11 cellular contexts compared by ENCODE assay signal in the genomic region with DNA sequence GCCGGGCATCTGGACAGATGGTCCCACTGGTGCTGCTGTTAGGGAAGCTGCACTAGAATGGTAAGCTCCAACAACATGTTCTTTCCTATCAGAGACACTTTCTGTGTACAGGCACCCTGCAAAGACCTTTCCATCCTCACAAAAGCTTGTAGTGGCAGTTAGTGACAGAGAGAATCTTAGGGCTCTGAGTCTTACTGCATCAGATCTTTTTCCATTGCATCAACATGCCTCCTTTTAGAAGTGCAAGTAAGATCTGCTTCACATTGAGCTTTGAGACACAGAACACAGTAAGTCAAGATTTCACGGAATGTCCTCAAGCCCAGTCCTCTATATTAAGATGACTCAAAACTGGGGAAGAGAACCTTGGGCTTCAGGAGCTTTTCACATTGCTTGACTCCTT. TPM values are rescaled to one million over a fixed set of nuclear protein-coding genes. Genes with fewer than 3 reads are reported as not detected.
A peak's percentile ranks its signal among the peaks of the same experiment; 100 is the strongest.
DNase-seq lines count a peak whose midpoint lies in the region; ATAC-seq and TF ChIP-seq lines count a peak whose summit lies in the region.
"Had no signal": no experiment of that assay in that cellular context is flagged by ENCODE, and none has a peak within 500 bp of the region (broad histone marks: within the 10 kb centered on the region; RNA-seq: fewer than 3 reads in every experiment).

No MANE protein-coding gene starts in this region.

- no peak overlapping the region for H3K4me2 ChIP-seq in PC-3 (ENCODE audit: low read length)

- no peaks in the 10 kb centered on the region for H3K27me3 Mint-ChIP-seq in activated naive CD4-positive, alpha-beta T cell treated with anti-CD3 and anti-CD28 coated beads, Interleukin-2, amount 50 U/mL, for 24 hours
- H3K27me3 Mint-ChIP-seq in activated CD8-positive, alpha-beta T cell treated with anti-CD3 and anti-CD28 coated beads for 36 hours = no peaks in the 10 kb centered on the region

- H3K9me3 ChIP-seq in upper lobe of right lung (no peaks in the 10 kb centered on the region), PC-3 (ENCODE audit: low read length) (no peaks in the 10 kb centered on the region)

- H3K27ac Mint-ChIP-seq in activated naive CD4-positive, alpha-beta T cell treated with anti-CD3 and anti-CD28 coated beads, Interleukin-2, amount 50 U/mL, for 24 hours = peak overlapping the region; percentile 99
- H3K27ac Mint-ChIP-seq in activated CD8-positive, alpha-beta T cell treated with anti-CD3 and anti-CD28 coated beads for 36 hours = peak overlapping the region; percentile 14
- H3K27ac Mint-ChIP-seq: H9 had no signal

- POLR2A ChIA-PET in activated CD8-positive, alpha-beta T cell treated with anti-CD3 and anti-CD28 coated beads for 36 hours (lab: Charles Lee) = interaction anchor here (0.6 to 1.2 kb wide), 7 partner anchors 9 to 247 kb away, joined by 3 to 5 read pairs (median 3); no protein-coding TSS in a partner anchor
- POLR2A ChIA-PET in PC-3 (lab: Charles Lee; ENCODE audit: unreplicated experiment) = interaction anchor here (0.6 kb wide), 1 partner anchor 14 kb away, joined by 4 read pairs; no protein-coding TSS in a partner anchor

- H3K9ac ChIP-seq in PC-3 (ENCODE audit: low read length) = no peak overlapping the region

- H4K20me1 ChIP-seq in PC-3 (ENCODE audit: low read length) = no peaks in the 10 kb centered on the region

- no peaks in the 10 kb centered on the region for H3K36me3 ChIP-seq in upper lobe of right lung
- H3K36me3 ChIP-seq in PC-3 (ENCODE audit: low read depth, low read length) = no peaks in the 10 kb centered on the region

- BruUV-seq in PC-3 (replicated peaks; lab: Mats Ljungman, UMichigan) = no TSS peak

- H3F3A ChIP-seq in PC-3 (ENCODE audit: low read length, unreplicated experiment) = no peaks in the 10 kb centered on the region

- no peaks in the 10 kb centered on the region for H3K9me2 ChIP-seq in PC-3 (replicated peaks; ENCODE audit: low read length)

- no peak for TF ChIP-seq CTCF in activated CD8-positive, alpha-beta T cell treated with anti-CD3 and anti-CD28 coated beads for 36 hours (IDR thresholded peaks at IDR 0.05)
- TF ChIP-seq CTCF in fibroblast of villous mesenchyme (IDR thresholded peaks at IDR 0.05; ENCODE audit: insufficient read depth, low read depth, low read length) (no peak), upper lobe of right lung (IDR thresholded peaks at IDR 0.05) (no peak), PC-3 (conservative IDR thresholded peaks at IDR 0.05; ENCODE audit: low read depth, low read length) (no peak)

- intact Hi-C loops in activated CD8-positive, alpha-beta T cell treated with anti-CD3 and anti-CD28 coated beads for 36 hours (cut with micrococcal nuclease) = no loop called here
- intact Hi-C loops in upper lobe of right lung (cut with DNase I) (no loop called here), PC-3 (cut with micrococcal nuclease) (no loop called here)

- H3K36me3 Mint-ChIP-seq in activated naive CD4-positive, alpha-beta T cell treated with anti-CD3 and anti-CD28 coated beads, Interleukin-2, amount 50 U/mL, for 24 hours = peaks cover 2% of the 10 kb centered on the region
- peaks cover 34% of the 10 kb centered on the region for H3K36me3 Mint-ChIP-seq in activated CD8-positive, alpha-beta T cell treated with anti-CD3 and anti-CD28 coated beads for 36 hours (ENCODE audit: low read depth)
- H3K36me3 Mint-ChIP-seq: brain had no signal

- H3K27ac ChIP-seq in upper lobe of right lung (peak overlapping the region; percentile 47), PC-3 (ENCODE audit: low read length) (no peak overlapping the region)

- peak overlapping the region; percentile 82 for H3K4me3 Mint-ChIP-seq in activated naive CD4-positive, alpha-beta T cell treated with anti-CD3 and anti-CD28 coated beads, Interleukin-2, amount 50 U/mL, for 24 hours
- H3K4me3 Mint-ChIP-seq in activated CD8-positive, alpha-beta T cell treated with anti-CD3 and anti-CD28 coated beads for 36 hours = no peak overlapping the region
- H3K4me3 Mint-ChIP-seq: brain, H9 had no signal

- H3K4me1 ChIP-seq in upper lobe of right lung (peaks cover 35% of the 10 kb centered on the region), PC-3 (ENCODE audit: insufficient read depth, low read length) (no peaks in the 10 kb centered on the region)

- no peak for DNase-seq in activated naive CD4-positive, alpha-beta T cell treated with Interleukin-2 at 50 U/mL for 16 hours
- no peak for DNase-seq in activated CD8-positive, alpha-beta T cell treated with anti-CD3 and anti-CD28 coated beads for 36 hours
- DNase-seq in fibroblast of villous mesenchyme (ENCODE audit: low read depth) (peak; percentile 14), upper lobe of right lung (no peak), DMS53 (lab: John Stamatoyannopoulos, UW) (no peak), PC-3 (no peak), COLO829 (ENCODE audit: low spot score) (no peak)
- DNase-seq: H9, NCI-H446 treated with DMSO at 0.1 percent for 48 hours had no signal

- no peak overlapping the region for H3K4me3 ChIP-seq in fibroblast of villous mesenchyme (ENCODE audit: low read depth, low read length)
- H3K4me3 ChIP-seq in upper lobe of right lung = no peak overlapping the region
- H3K4me3 ChIP-seq in PC-3 (ENCODE audit: low read length) = no peak overlapping the region

- CTCF ChIA-PET in activated CD8-positive, alpha-beta T cell treated with anti-CD3 and anti-CD28 coated beads for 36 hours (lab: Charles Lee) = interaction anchor here (1.0 to 1.4 kb wide), 3 partner anchors 15 to 155 kb away, joined by 4 read pairs; no protein-coding TSS in a partner anchor
- CTCF ChIA-PET in PC-3 (lab: Charles Lee) = no interaction called here

- H2AFZ ChIP-seq in PC-3 (ENCODE audit: low read length) = no peak overlapping the region

- no peaks in the 10 kb centered on the region for H3K79me2 ChIP-seq in PC-3 (ENCODE audit: low read length)

- H3K27me3 ChIP-seq in upper lobe of right lung (no peaks in the 10 kb centered on the region), PC-3 (ENCODE audit: low read length) (no peaks in the 10 kb centered on the region)

- H3K4me1 Mint-ChIP-seq in activated naive CD4-positive, alpha-beta T cell treated with anti-CD3 and anti-CD28 coated beads, Interleukin-2, amount 50 U/mL, for 24 hours = peaks cover 88% of the 10 kb centered on the region
- peaks cover 62% of the 10 kb centered on the region for H3K4me1 Mint-ChIP-seq in activated CD8-positive, alpha-beta T cell treated with anti-CD3 and anti-CD28 coated beads for 36 hours (ENCODE audit: low read depth)

- ATAC-seq in activated CD8-positive, alpha-beta T cell treated with anti-CD3 and anti-CD28 coated beads for 36 hours = no peak
- ATAC-seq in upper lobe of right lung (no peak), PC-3 (no peak)

- H3K9me3 Mint-ChIP-seq in activated naive CD4-positive, alpha-beta T cell treated with anti-CD3 and anti-CD28 coated beads, Interleukin-2, amount 50 U/mL, for 24 hours = no peaks in the 10 kb centered on the region
- H3K9me3 Mint-ChIP-seq in activated CD8-positive, alpha-beta T cell treated with anti-CD3 and anti-CD28 coated beads for 36 hours = peaks cover 8% of the 10 kb centered on the region
- H3K9me3 Mint-ChIP-seq: H9 had no signal

RNA-seq across cellular contexts. Expression of gene ARL4C, which starts 52.6 kb away (rescaled TPM):
- 10 to 100 TPM; 44.8 to 45.1 TPM for total RNA-seq in activated CD8-positive, alpha-beta T cell treated with anti-CD3 and anti-CD28 coated beads for 36 hours
- total RNA-seq in fibroblast of villous mesenchyme (16.4 and 28.7 TPM in 2 replicates), upper lobe of right lung (21.2 TPM), PC-3 (2014; rRNA removed) (19.9 and 21.7 TPM in 2 replicates)
